Comparison of ENCODE assay signal across 25 cellular contexts in genomic region chr15:70643106-70643782, GRCh38.
"Had no signal": no experiment of that assay in that cellular context is flagged by ENCODE, and none has a peak within 500 bp of the region (broad histone marks: within the 10 kb centered on the region; RNA-seq: fewer than 3 reads in every experiment).

No MANE protein-coding gene starts in this region.

- H3K36me3 ChIP-seq: ascending aorta, spleen, suprapubic skin, upper lobe of right lung had no signal

- ATAC-seq: foreskin keratinocyte; heart left ventricle; naive thymus-derived CD8-positive, alpha-beta T cell; psoas muscle; upper lobe of right lung had no signal

- H3K4me3 Mint-ChIP-seq: activated naive CD4-positive, alpha-beta T cell treated with anti-CD3 and anti-CD28 coated beads, Interleukin-2, amount 10 ng/mL, durations not matched to agents 7 days and 5 days; activated naive CD8-positive, alpha-beta T cell treated with anti-CD3 and anti-CD28 coated beads, Interleukin-2, amount 10 ng/mL, durations not matched to agents 7 days and 5 days; activated T-cell treated with anti-CD3 and anti-CD28 coated beads, Interleukin-2, amount 50 U/mL, for 24 hours; endodermal cell; naive thymus-derived CD8-positive, alpha-beta T cell; neural crest cell had no signal

- H3K4me1 ChIP-seq: parathyroid adenoma, psoas muscle, spleen, suprapubic skin, upper lobe of right lung had no signal

- H3K9me3 ChIP-seq: ascending aorta, heart left ventricle, psoas muscle, spleen, suprapubic skin, tibial artery, upper lobe of right lung had no signal

- H3K27me3 ChIP-seq: ascending aorta, brain microvascular endothelial cell, foreskin keratinocyte, heart left ventricle, spleen, suprapubic skin, tibial artery, upper lobe of right lung had no signal

- H3K9me3 Mint-ChIP-seq: activated naive CD4-positive, alpha-beta T cell treated with anti-CD3 and anti-CD28 coated beads, Interleukin-2, amount 10 ng/mL, durations not matched to agents 7 days and 5 days; activated naive CD8-positive, alpha-beta T cell treated with anti-CD3 and anti-CD28 coated beads, Interleukin-2, amount 10 ng/mL, durations not matched to agents 7 days and 5 days; activated T-cell treated with anti-CD3 and anti-CD28 coated beads, Interleukin-2, amount 50 U/mL, for 24 hours; endodermal cell; naive thymus-derived CD8-positive, alpha-beta T cell; neural crest cell had no signal

- H3K4me3 ChIP-seq: ascending aorta, heart left ventricle, psoas muscle, spleen, suprapubic skin, tibial artery, upper lobe of right lung had no signal

- H2AFZ ChIP-seq: parathyroid adenoma had no signal

- DNase-seq: activated CD4-positive, alpha-beta T cell treated with anti-CD3 and anti-CD28 coated beads for 48 hours; activated CD4-positive, alpha-beta T cell treated with anti-CD3 and anti-CD28 coated beads, Interleukin-2, amount 50 U/mL, for 48 hours; activated CD8-positive, alpha-beta memory T cell treated with anti-CD3 and anti-CD28 coated beads, Interleukin-2, amount 50 U/mL, for 48 hours; activated gamma-delta T cell; activated naive CD4-positive, alpha-beta T cell treated with anti-CD3 and anti-CD28 coated beads, Interleukin-2, amount 10 ng/mL, durations not matched to agents 7 days and 5 days; activated naive CD8-positive, alpha-beta T cell treated with anti-CD3 and anti-CD28 coated beads, Interleukin-2, amount 10 ng/mL, durations not matched to agents 7 days and 5 days; activated T-cell treated with anti-CD3 and anti-CD28 coated beads, Interleukin-2, amount 50 U/mL, for 24 hours; brain microvascular endothelial cell; endodermal cell; foreskin keratinocyte; heart left ventricle; midbrain; naive thymus-derived CD8-positive, alpha-beta T cell; occipital lobe; psoas muscle; spleen; stimulated activated naive CD4-positive, alpha-beta T cell; T-helper 9 cell; tibial artery; upper lobe of right lung had no signal

- H3K27ac ChIP-seq: ascending aorta, brain microvascular endothelial cell, foreskin keratinocyte, heart left ventricle, parathyroid adenoma, psoas muscle, spleen, suprapubic skin, tibial artery, upper lobe of right lung, VCaP had no signal

- H3K27ac Mint-ChIP-seq: activated naive CD4-positive, alpha-beta T cell treated with anti-CD3 and anti-CD28 coated beads, Interleukin-2, amount 10 ng/mL, durations not matched to agents 7 days and 5 days; activated naive CD8-positive, alpha-beta T cell treated with anti-CD3 and anti-CD28 coated beads, Interleukin-2, amount 10 ng/mL, durations not matched to agents 7 days and 5 days; activated T-cell treated with anti-CD3 and anti-CD28 coated beads, Interleukin-2, amount 50 U/mL, for 24 hours; endodermal cell; naive thymus-derived CD8-positive, alpha-beta T cell had no signal

- H3K9ac ChIP-seq: parathyroid adenoma had no signal

- H3K36me3 Mint-ChIP-seq: activated naive CD4-positive, alpha-beta T cell treated with anti-CD3 and anti-CD28 coated beads, Interleukin-2, amount 10 ng/mL, durations not matched to agents 7 days and 5 days; activated naive CD8-positive, alpha-beta T cell treated with anti-CD3 and anti-CD28 coated beads, Interleukin-2, amount 10 ng/mL, durations not matched to agents 7 days and 5 days; naive thymus-derived CD8-positive, alpha-beta T cell had no signal

- H3K4me1 Mint-ChIP-seq: activated naive CD4-positive, alpha-beta T cell treated with anti-CD3 and anti-CD28 coated beads, Interleukin-2, amount 10 ng/mL, durations not matched to agents 7 days and 5 days; activated naive CD8-positive, alpha-beta T cell treated with anti-CD3 and anti-CD28 coated beads, Interleukin-2, amount 10 ng/mL, durations not matched to agents 7 days and 5 days had no signal
